ENCODE assay signal across 1 cellular context in genomic region chr1:182003953-182004586, GRCh38.
TF ChIP-seq lines count a peak whose summit lies in the region.

No MANE protein-coding gene starts in this region.

TF ChIP-seq in WTC11, 78 proteins besides CTCF, POLR2A, EP300 and RAD21 (continued from another document):
- TF ChIP-seq ZNF425 (CRISPR knock-in tag; conservative IDR thresholded peaks at IDR 0.05) (no peak), ATF6 (CRISPR knock-in tag; IDR thresholded peaks at IDR 0.05) (no peak), ESRRA (CRISPR knock-in tag; IDR thresholded peaks at IDR 0.05; ENCODE audit: borderline replicate concordance) (no peak)
TF ChIP-seq in WTC11: peak in this region for 0.
